Comparison of ENCODE assay signal across 8 cellular contexts in the genomic region with DNA sequence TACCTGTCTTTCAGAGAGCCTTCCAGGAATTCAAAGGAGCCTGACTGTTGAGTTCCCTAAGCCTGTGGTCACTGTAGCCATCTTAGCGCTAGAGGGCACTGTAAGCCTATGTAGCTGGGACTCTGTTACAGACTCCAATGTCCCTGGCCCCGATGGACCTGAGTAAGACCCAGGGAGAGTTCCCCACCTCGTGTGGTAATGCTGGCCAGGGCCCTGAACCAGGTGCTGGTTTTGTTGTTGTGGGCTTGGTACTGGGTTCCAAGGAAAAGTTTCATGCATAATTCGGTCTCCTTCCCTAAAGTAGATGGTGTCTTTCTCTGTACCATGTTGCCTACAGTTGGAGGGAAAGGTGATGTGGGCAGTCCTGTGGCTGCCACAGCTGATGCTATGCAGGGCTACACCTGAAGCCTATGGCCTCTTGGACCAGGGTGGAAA. TPM values are rescaled to one million over a fixed set of nuclear protein-coding genes. Genes with fewer than 3 reads are reported as not detected.
DNase-seq lines count a peak whose midpoint lies in the region; ATAC-seq and TF ChIP-seq lines count a peak whose summit lies in the region.

No MANE protein-coding gene starts in this region.

- CTCF ChIA-PET in HEK293 (lab: Yijun Ruan, JAX), result interaction anchor here (0.6 to 2.3 kb wide), 8 partner anchors 9 to 649 kb away, joined by 3 to 10 read pairs (median 4); no protein-coding TSS in a partner anchor

- no peaks in the 10 kb centered on the region for H3K4me1 ChIP-seq in HEK293 (ENCODE audit: control insufficient read depth, insufficient read depth, low read length)
- no peaks in the 10 kb centered on the region for H3K4me1 ChIP-seq in effector memory CD4-positive, alpha-beta T cell (ENCODE audit: control insufficient read depth, insufficient read depth, low read length, poor library complexity, severe bottlenecking)

- H3K4me3 ChIP-seq in HEK293 (ENCODE audit: low read depth, low read length), result no peak overlapping the region
- no peak overlapping the region for H3K4me3 ChIP-seq in effector memory CD4-positive, alpha-beta T cell (ENCODE audit: insufficient read depth, low read depth, low read length, poor library complexity, severe bottlenecking)

- TF ChIP-seq CTCF in HEK293 (tag by site-specific recombination; IDR thresholded peaks at IDR 0.05), result peak; percentile 30; the same call in 1 of the 2 replicates

- ATAC-seq in GM21423 (IDR thresholded peaks at IDR 0.05; ENCODE audit: unreplicated experiment), result no peak

- no peaks in the 10 kb centered on the region for H3K27me3 ChIP-seq in effector memory CD4-positive, alpha-beta T cell (replicated peaks; ENCODE audit: control insufficient read depth, insufficient read depth, low read length, poor library complexity, severe bottlenecking)

- DNase-seq in C1 segment of cervical spinal cord (lab: John Stamatoyannopoulos, UW), result peak in 9 of 14 donors; percentile 4 to 32 (median 19)
- DNase-seq in NCI-H748 treated with DMSO at 0.1 percent for 48 hours (lab: John Stamatoyannopoulos, UW), result peak; percentile 35
- DNase-seq in activated CD4-positive, alpha-beta T cell treated with anti-CD3 and anti-CD28 coated beads, Interleukin-2, amount 50 U/mL, for 48 hours, result peak; percentile 58 to 68
- peak; percentile 21 to 42 (median 21) for DNase-seq in effector memory CD4-positive, alpha-beta T cell
- DNase-seq in lung microvascular endothelial cell (ENCODE audit: low read depth in 2 of 2), result peak; percentile 78 to 85
- peak; percentile 15 to 22 for DNase-seq in stimulated activated CD8-positive, alpha-beta memory T cell treated with anti-CD3 and anti-CD28 coated beads, Interleukin-15, amount 100 ng/mL, for 48 hours (ENCODE audit: low read depth in 2 of 2)

- no peaks in the 10 kb centered on the region for H3K9me3 ChIP-seq in HEK293 (ENCODE audit: control insufficient read depth, insufficient read depth, low read depth, low read length)
- no peaks in the 10 kb centered on the region for H3K9me3 ChIP-seq in effector memory CD4-positive, alpha-beta T cell (ENCODE audit: control insufficient read depth, low read length)

- POLR2A ChIA-PET in HEK293 (lab: Yijun Ruan, JAX), result no interaction called here

- no peak overlapping the region for H3K27ac ChIP-seq in HEK293 (ENCODE audit: extremely low read depth, low read depth, low read length)
- no peak overlapping the region for H3K27ac ChIP-seq in effector memory CD4-positive, alpha-beta T cell (ENCODE audit: insufficient read depth, low read length, poor library complexity, severe bottlenecking)

- no peaks in the 10 kb centered on the region; a peak in 1 of 3 replicates for H3K36me3 ChIP-seq in HEK293 (ENCODE audit: control insufficient read depth in 2 of 2, insufficient read depth in 1 of 2, low read length in 2 of 2)
- no peaks in the 10 kb centered on the region for H3K36me3 ChIP-seq in effector memory CD4-positive, alpha-beta T cell (ENCODE audit: control insufficient read depth, insufficient read depth, low read length)

TF ChIP-seq in HEK293, 187 proteins besides CTCF, POLR2A, EP300 and RAD21:
- TF ChIP-seq ZNF654 (tag by site-specific recombination; IDR thresholded peaks at IDR 0.05; ENCODE audit: low read depth) (peak; percentile 74), ZNF426 (tag by site-specific recombination; IDR thresholded peaks at IDR 0.05) (no peak)

RNA-seq across cellular contexts. Expression of gene CDAN1, which starts 32.4 kb away (rescaled TPM):
- total RNA-seq in lung microvascular endothelial cell, result 7.8 and 8.9 TPM in 2 replicates

Comparison
In these comparisons a context has a peak if more than half of its experiments do, and no peak if none do; other contexts are left out.
1. DNase-seq: peak in every context shown above with its lines; median percentile 82 in lung microvascular endothelial cell; 63 in activated CD4-positive, alpha-beta T cell treated with anti-CD3 and anti-CD28 coated beads, Interleukin-2, amount 50 U/mL, for 48 hours; 35 in NCI-H748 treated with DMSO at 0.1 percent for 48 hours; 21 in effector memory CD4-positive, alpha-beta T cell; 19 in C1 segment of cervical spinal cord; 18 in stimulated activated CD8-positive, alpha-beta memory T cell treated with anti-CD3 and anti-CD28 coated beads, Interleukin-15, amount 100 ng/mL, for 48 hours.